Comparison of ENCODE assay signal across 9 cellular contexts in genomic region chr11:100632970-100633452, GRCh38.
A peak's percentile ranks its signal among the peaks of the same experiment; 100 is the strongest.
DNase-seq lines count a peak whose midpoint lies in the region; ATAC-seq, FAIRE-seq and TF ChIP-seq lines count a peak whose summit lies in the region.
"Had no signal": no experiment of that assay in that cellular context is flagged by ENCODE, and none has a peak within 500 bp of the region (broad histone marks: within the 10 kb centered on the region; RNA-seq: fewer than 3 reads in every experiment).

No MANE protein-coding gene starts in this region.

- peaks cover 7 to 14% of the 10 kb centered on the region in 2 donors for H3K4me1 ChIP-seq in mucosa of rectum (ENCODE audit: control insufficient read depth in 2 of 2, insufficient read depth in 2 of 2, low read length in 2 of 2)
- H3K4me1 ChIP-seq: BLaER1 treated with 17β-estradiol and CSF1 and Interleukin-3, amounts not matched to agents 10 nM and 100 nM had no signal

- H3K9ac ChIP-seq in mucosa of rectum (ENCODE audit: low read depth in 1 of 2, low read length in 2 of 2) = no peak overlapping the region
- H3K9ac ChIP-seq: BLaER1 treated with 17β-estradiol and CSF1 and Interleukin-3, amounts not matched to agents 10 nM and 100 nM had no signal

- H3K36me3 ChIP-seq in mucosa of rectum (ENCODE audit: control insufficient read depth in 2 of 2, insufficient read depth in 2 of 2, low read length in 2 of 2) = no peaks in the 10 kb centered on the region
- H3K36me3 ChIP-seq: BLaER1 treated with 17β-estradiol and CSF1 and Interleukin-3, amounts not matched to agents 10 nM and 100 nM had no signal

- H3K9me3 ChIP-seq in mucosa of rectum (ENCODE audit: control insufficient read depth in 2 of 2, low read length in 2 of 2) = no peaks in the 10 kb centered on the region
- H3K9me3 ChIP-seq: BLaER1 treated with 17β-estradiol and CSF1 and Interleukin-3, amounts not matched to agents 10 nM and 100 nM had no signal

- ATAC-seq in HG03469 (IDR thresholded peaks at IDR 0.05; ENCODE audit: unreplicated experiment) (no peak), HG03159 (IDR thresholded peaks at IDR 0.05; ENCODE audit: unreplicated experiment) (no peak), HG02678 (IDR thresholded peaks at IDR 0.05; ENCODE audit: unreplicated experiment) (no peak), HG02884 (IDR thresholded peaks at IDR 0.05; ENCODE audit: unreplicated experiment) (no peak)

- H3K27ac ChIP-seq in mucosa of rectum (ENCODE audit: low read depth in 2 of 2, low read length in 2 of 2) = peak overlapping the region; percentile 25 to 54
- H3K27ac ChIP-seq: BLaER1 treated with 17β-estradiol and CSF1 and Interleukin-3, amounts not matched to agents 10 nM and 100 nM had no signal

- FAIRE-seq in endometrium (lab: Jason Lieb, UNC) = peak; percentile 89

- H3K4me3 ChIP-seq in AG10803 (ENCODE audit: low read length) (no peak overlapping the region), mucosa of rectum (ENCODE audit: low read length in 2 of 2) (no peak overlapping the region)
- H3K4me3 ChIP-seq: BLaER1 treated with 17β-estradiol and CSF1 and Interleukin-3, amounts not matched to agents 10 nM and 100 nM had no signal

- no peaks in the 10 kb centered on the region for H3K27me3 ChIP-seq in mucosa of rectum (ENCODE audit: control insufficient read depth in 2 of 2, insufficient read depth in 2 of 2, low read length in 2 of 2)
- H3K27me3 ChIP-seq: BLaER1 treated with 17β-estradiol and CSF1 and Interleukin-3, amounts not matched to agents 10 nM and 100 nM had no signal

- no peak for TF ChIP-seq CTCF in AG10803 (conservative IDR thresholded peaks at IDR 0.05; ENCODE audit: low read length)

- DNase-seq in AG10803 (ENCODE audit: low read depth) = peak; percentile 1
- DNase-seq in NCI-H345 (lab: John Stamatoyannopoulos, UW) = peak; percentile 80
